Comparison of ENCODE assay signal across 11 cellular contexts in genomic region chr16:20531795-20532194, GRCh38. TPM values are rescaled to one million over a fixed set of nuclear protein-coding genes. Genes with fewer than 3 reads are reported as not detected.
"Had no signal": no experiment of that assay in that cellular context is flagged by ENCODE, and none has a peak within 500 bp of the region (broad histone marks: within the 10 kb centered on the region; RNA-seq: fewer than 3 reads in every experiment).

No MANE protein-coding gene starts in this region.

RNA-seq across cellular contexts. Expression of gene ACSM2B, which starts 44.4 kb away (rescaled TPM):
- total RNA-seq: OCI-LY7, PC-3, PC-9, Peyer's patch, Right ventricle myocardium inferior, Right ventricle myocardium superior, RPMI7951, SJCRH30, SJSA1, SK-MEL-5 had no signal
- polyA plus RNA-seq: SK-N-SH had no signal
